ENCODE assay signal across 10 cellular contexts in the genomic region with DNA sequence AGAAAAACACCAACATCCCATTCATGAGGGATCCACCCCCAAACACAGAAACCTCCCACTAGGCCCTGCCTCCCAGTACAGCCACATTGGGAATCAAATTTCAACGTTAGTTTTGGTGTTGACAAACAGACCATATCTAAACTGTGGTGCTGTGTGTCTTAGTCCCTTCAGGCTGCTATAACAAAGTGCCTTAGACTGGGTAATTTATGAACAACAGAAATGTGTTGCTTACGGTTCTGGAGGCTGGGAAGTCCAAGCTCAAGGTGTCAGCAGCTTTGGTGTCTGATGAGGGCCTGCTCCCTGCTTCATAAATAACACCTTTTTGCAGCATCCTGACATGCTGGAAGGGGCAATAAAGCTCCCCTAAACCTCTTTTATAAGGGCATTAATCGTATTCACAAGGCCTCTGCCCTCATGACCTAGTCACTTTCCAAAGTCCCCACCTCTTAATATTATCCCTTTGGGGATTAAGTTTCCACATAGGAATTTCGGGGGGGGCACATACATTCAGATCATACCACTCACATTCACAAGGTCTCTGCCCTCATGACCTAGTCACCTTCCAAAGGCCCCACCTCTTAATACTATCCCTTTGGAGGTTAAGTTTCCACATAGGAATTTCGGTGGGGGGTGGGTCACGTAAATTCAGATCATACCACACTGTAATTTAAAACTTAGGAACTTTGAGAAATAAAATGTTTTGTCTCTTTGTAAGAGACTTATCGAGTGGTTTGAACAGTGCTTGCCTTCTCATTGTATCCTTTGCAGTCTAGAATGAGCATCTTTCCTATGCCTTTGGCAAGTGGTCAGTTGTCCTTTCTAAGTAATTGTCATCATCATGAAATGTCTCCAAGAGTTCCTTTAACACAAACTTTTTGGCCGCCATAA. TPM values are rescaled to one million over a fixed set of nuclear protein-coding genes. Genes with fewer than 3 reads are reported as not detected.
A peak's percentile ranks its signal among the peaks of the same experiment; 100 is the strongest.
DNase-seq lines count a peak whose midpoint lies in the region; ATAC-seq, FAIRE-seq and TF ChIP-seq lines count a peak whose summit lies in the region.
"Had no signal": no experiment of that assay in that cellular context is flagged by ENCODE, and none has a peak within 500 bp of the region (broad histone marks: within the 10 kb centered on the region; RNA-seq: fewer than 3 reads in every experiment).

No MANE protein-coding gene starts in this region.

- no peak for TF ChIP-seq CTCF in SK-N-SH (IDR thresholded peaks at IDR 0.05)
- no peak for TF ChIP-seq CTCF in retinal pigment epithelial cell (conservative IDR thresholded peaks at IDR 0.05; ENCODE audit: low read depth, low read length)

- no peak for FAIRE-seq in GM19239 (lab: Jason Lieb, UNC)

- 55% methylated on average over 8 of the region's 8 CpGs for WGBS in SK-N-SH (ENCODE audit: low lambda C conversion rate)

- H3K36me3 ChIP-seq in SK-N-SH (replicated peaks in 1 of 2; ENCODE audit: control insufficient read depth in 1 of 2, insufficient read depth in 2 of 2, low read length in 1 of 2): peaks cover 33 to 37% of the 10 kb centered on the region in 2 experiments

- peak overlapping the region; percentile 80 for H3K4me2 ChIP-seq in SK-N-SH

- H3K79me2 ChIP-seq in SK-N-SH (ENCODE audit: insufficient read depth): peaks cover 50% of the 10 kb centered on the region

- no peaks in the 10 kb centered on the region for H3K27me3 ChIP-seq in SK-N-SH (ENCODE audit: insufficient read depth)
- H3K27me3 ChIP-seq: suprapubic skin had no signal

- CTCF ChIA-PET in SK-N-SH (lab: Yijun Ruan, JAX): no interaction called here

- peak overlapping the region in 1 of 2 experiments; percentile 41; a peak in 3 of 4 replicates for H3K4me3 ChIP-seq in SK-N-SH (ENCODE audit: low read depth in 2 of 2, low read length in 1 of 2)
- no peak overlapping the region for H3K4me3 ChIP-seq in retinal pigment epithelial cell (ENCODE audit: low read length)
- H3K4me3 ChIP-seq: suprapubic skin had no signal

- H3K9me2 ChIP-seq in SK-N-SH: no peaks in the 10 kb centered on the region

- H3F3A ChIP-seq in SK-N-SH (replicated peaks; ENCODE audit: insufficient read depth): peaks cover 27% of the 10 kb centered on the region

- no peak overlapping the region for H2AFZ ChIP-seq in SK-N-SH (ENCODE audit: low read depth)

- ATAC-seq in GM21576 (IDR thresholded peaks at IDR 0.05; ENCODE audit: unreplicated experiment): no peak
- ATAC-seq: T-helper 17 cell had no signal

- TF ChIP-seq RAD21 in SK-N-SH (IDR thresholded peaks at IDR 0.05; ENCODE audit: low read length): no peak

- DNase-seq in ELR (ENCODE audit: low read depth): peak; percentile 66
- DNase-seq in SK-N-SH: no peak
- peak; percentile 66 for DNase-seq in fibroblast of gingiva (ENCODE audit: low read depth)
- peak; percentile 59 for DNase-seq in retinal pigment epithelial cell (ENCODE audit: low read depth)
- DNase-seq in UCSD-AML1 (lab: John Stamatoyannopoulos, UW; ENCODE audit: unreplicated experiment): no peak
- DNase-seq in SW480 (ENCODE audit: low spot score): no peak
- no peak for DNase-seq in GM19239 (ENCODE audit: insufficient read length, low spot score)
- DNase-seq: T-helper 17 cell had no signal

- H3K9ac ChIP-seq in SK-N-SH: peak overlapping the region; percentile 46; the same call in 1 of the 2 replicates

- no peaks in the 10 kb centered on the region for H3K9me3 ChIP-seq in SK-N-SH
- H3K9me3 ChIP-seq: suprapubic skin had no signal

- peaks cover 0 to 9% of the 10 kb centered on the region in 2 experiments; a peak in 2 of 4 replicates for H3K4me1 ChIP-seq in SK-N-SH (ENCODE audit: control insufficient read depth in 1 of 2, insufficient read depth in 2 of 2, low read depth in 1 of 2, low read length in 1 of 2)

- POLR2A ChIA-PET in SK-N-SH (lab: Yijun Ruan, JAX): no interaction called here

- H3K27ac ChIP-seq in SK-N-SH (ENCODE audit: low read depth in 2 of 2, low read length in 1 of 2): peak overlapping the region; percentile 31 to 92; a peak in 3 of 4 replicates
- H3K27ac ChIP-seq: suprapubic skin had no signal

- H4K20me1 ChIP-seq in SK-N-SH (ENCODE audit: insufficient read depth): peaks cover 3% of the 10 kb centered on the region; the same call in 1 of the 2 replicates

- no peak for TF ChIP-seq EP300 in SK-N-SH (IDR thresholded peaks at IDR 0.05; ENCODE audit: borderline replicate concordance in 1 of 2, low read depth in 1 of 2, low read length in 1 of 2)

TF ChIP-seq in SK-N-SH, 30 proteins besides CTCF, POLR2A, EP300 and RAD21:
- TF ChIP-seq TAF1 (IDR thresholded peaks at IDR 0.05; ENCODE audit: borderline replicate concordance, low read depth, low read length): no peak
- no peak for TF ChIP-seq RCOR1 (IDR thresholded peaks at IDR 0.05; ENCODE audit: low read length)
- TF ChIP-seq POLR2AphosphoS5 (IDR thresholded peaks at IDR 0.05; ENCODE audit: low read depth, low read length): no peak
- no peak for TF ChIP-seq MEF2A (IDR thresholded peaks at IDR 0.05; ENCODE audit: borderline replicate concordance, low read depth)
- TF ChIP-seq YY1 (IDR thresholded peaks at IDR 0.05; ENCODE audit: low read depth): no peak
- TF ChIP-seq, protein P1, sequence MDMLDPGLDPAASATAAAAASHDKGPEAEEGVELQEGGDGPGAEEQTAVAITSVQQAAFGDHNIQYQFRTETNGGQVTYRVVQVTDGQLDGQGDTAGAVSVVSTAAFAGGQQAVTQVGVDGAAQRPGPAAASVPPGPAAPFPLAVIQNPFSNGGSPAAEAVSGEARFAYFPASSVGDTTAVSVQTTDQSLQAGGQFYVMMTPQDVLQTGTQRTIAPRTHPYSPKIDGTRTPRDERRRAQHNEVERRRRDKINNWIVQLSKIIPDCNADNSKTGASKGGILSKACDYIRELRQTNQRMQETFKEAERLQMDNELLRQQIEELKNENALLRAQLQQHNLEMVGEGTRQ (IDR thresholded peaks at IDR 0.05; ENCODE audit: borderline replicate concordance, low read depth, low read length): no peak
- TF ChIP-seq SMC3 (IDR thresholded peaks at IDR 0.05; ENCODE audit: low read depth, low read length): no peak
- no peak for TF ChIP-seq SIN3A (IDR thresholded peaks at IDR 0.05; ENCODE audit: borderline replicate concordance, low read depth, low read length)
- no peak for TF ChIP-seq NRF1 (IDR thresholded peaks at IDR 0.05; ENCODE audit: low read depth, low read length)
- no peak for TF ChIP-seq ELF1 (IDR thresholded peaks at IDR 0.05)
- no peak for TF ChIP-seq MAX (IDR thresholded peaks at IDR 0.05; ENCODE audit: low read depth)
- TF ChIP-seq ZBTB33 (IDR thresholded peaks at IDR 0.05; ENCODE audit: borderline replicate concordance, low read depth): no peak
- TF ChIP-seq FOSL2 (IDR thresholded peaks at IDR 0.05; ENCODE audit: borderline replicate concordance, low read depth): no peak
- TF ChIP-seq TCF12 (IDR thresholded peaks at IDR 0.05): no peak
- TF ChIP-seq PBX3 (IDR thresholded peaks at IDR 0.05): no peak
- no peak for TF ChIP-seq FOXJ3 (CRISPR knock-in tag; IDR thresholded peaks at IDR 0.05)
- TF ChIP-seq TEAD4 (IDR thresholded peaks at IDR 0.05; ENCODE audit: borderline replicate concordance, insufficient read depth): no peak
- TF ChIP-seq, protein P2, sequence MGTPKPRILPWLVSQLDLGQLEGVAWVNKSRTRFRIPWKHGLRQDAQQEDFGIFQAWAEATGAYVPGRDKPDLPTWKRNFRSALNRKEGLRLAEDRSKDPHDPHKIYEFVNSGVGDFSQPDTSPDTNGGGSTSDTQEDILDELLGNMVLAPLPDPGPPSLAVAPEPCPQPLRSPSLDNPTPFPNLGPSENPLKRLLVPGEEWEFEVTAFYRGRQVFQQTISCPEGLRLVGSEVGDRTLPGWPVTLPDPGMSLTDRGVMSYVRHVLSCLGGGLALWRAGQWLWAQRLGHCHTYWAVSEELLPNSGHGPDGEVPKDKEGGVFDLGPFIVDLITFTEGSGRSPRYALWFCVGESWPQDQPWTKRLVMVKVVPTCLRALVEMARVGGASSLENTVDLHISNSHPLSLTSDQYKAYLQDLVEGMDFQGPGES (IDR thresholded peaks at IDR 0.05; ENCODE audit: low read depth, low read length): no peak

RNA-seq across cellular contexts. Expression of gene ZNF507, which starts 27.6 kb away (rescaled TPM):
- polyA plus RNA-seq in SK-N-SH (2012; rRNA removed): 6.8 and 9.1 TPM in 2 replicates
- polyA plus RNA-seq in SK-N-SH (2012; cell fraction: cytosol; rRNA removed): 7.8 and 8.8 TPM in 2 replicates
- polyA plus RNA-seq in SK-N-SH (2012; cell fraction: nucleus; rRNA removed): 6.3 and 12.5 TPM in 2 replicates

RNA-seq across cellular contexts. Expression of gene DPY19L3, which starts 32.6 kb away (rescaled TPM):
- 23.3 and 25.2 TPM in 2 replicates for polyA plus RNA-seq in SK-N-SH (2012; rRNA removed)
- polyA plus RNA-seq in SK-N-SH (2012; cell fraction: cytosol; rRNA removed): 10.2 and 15.5 TPM in 2 replicates
- polyA plus RNA-seq in SK-N-SH (2012; cell fraction: nucleus; rRNA removed): 98.0 and 110 TPM in 2 replicates

Comparison
In these comparisons a context has a peak if more than half of its experiments do, and no peak if none do; other contexts are left out.
1. DNase-seq: peak in ELR (single experiment), fibroblast of gingiva (single experiment) and retinal pigment epithelial cell (single experiment); none in SK-N-SH (single experiment), UCSD-AML1 (single experiment), SW480 (single experiment) and GM19239 (single experiment).